Comparison of ENCODE assay signal across 1 cellular context in the genomic region with DNA sequence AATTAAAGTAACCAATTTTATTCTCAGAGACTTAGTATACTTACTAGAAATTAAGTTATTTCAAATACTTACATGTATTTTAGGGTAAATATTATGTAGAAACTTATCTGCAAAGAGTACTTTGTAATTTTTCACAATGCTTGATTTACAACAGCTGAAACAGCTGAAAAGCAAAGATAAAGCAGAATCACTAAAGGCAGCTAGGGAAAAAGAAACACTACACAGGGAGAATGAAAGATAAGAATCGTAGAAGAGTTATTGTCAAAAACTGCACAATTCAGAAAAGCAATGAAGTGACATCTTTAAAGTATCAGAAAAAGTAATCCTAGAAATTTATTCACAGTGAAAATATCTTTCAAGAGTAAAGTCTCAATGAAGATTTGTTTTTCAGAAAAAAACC.
TF ChIP-seq lines count a peak whose summit lies in the region.

No MANE protein-coding gene starts in this region.

TF ChIP-seq in K562, 482 proteins besides CTCF, POLR2A, EP300 and RAD21 (continued from another document and continues in another):
- TF ChIP-seq, protein P1, sequence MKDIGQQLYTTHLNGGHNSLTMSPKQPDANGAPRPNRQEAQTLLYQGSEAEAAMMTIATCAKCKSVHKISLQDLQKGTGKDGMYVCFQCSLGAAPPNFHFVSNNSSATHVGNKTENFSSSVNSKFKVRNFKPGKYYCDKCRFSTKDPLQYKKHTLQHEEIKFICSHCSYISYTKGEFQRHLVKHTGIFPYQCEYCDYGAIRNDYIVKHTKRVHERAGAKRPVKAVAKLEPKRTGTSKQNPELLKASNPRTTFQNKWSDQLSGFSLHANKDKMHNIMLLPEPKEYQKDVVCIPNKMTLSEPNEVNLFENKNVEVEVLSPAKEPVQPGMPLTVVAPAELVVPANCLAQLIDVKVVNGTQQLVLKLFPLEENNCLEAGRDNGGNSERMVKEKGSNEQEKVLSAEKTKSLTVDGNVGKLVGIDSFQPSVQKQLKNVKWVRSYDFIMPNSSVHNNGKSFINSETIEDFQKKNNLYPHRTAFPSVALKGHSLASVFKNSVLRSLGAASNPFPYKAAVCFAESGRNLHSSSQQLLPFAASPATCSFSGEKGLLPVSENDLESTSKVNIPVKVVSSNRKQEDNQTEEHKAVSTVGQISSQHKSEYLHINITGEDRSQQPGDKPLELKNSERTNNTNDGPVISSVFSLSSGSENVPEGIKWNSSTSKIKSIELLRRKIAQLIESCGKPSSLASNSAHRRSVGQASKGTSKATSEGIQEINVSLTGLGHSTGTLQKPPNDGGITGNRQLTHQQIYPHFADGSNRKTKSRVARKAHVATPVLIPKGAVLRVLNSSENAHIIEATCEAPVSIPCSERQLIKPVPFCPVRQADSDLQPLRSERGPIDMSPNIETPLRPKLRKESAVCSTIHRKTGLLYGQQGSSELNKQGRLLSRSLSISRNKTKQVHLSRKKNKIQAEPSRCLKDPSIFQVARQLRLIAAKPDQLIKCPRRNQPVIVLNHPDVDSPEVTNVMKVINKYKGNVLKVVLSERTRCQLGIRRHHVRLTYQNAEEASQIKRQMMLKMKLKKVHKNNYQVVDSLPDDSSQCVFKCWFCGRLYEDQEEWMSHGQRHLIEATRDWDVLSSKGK (CRISPR knock-in tag; IDR thresholded peaks at IDR 0.05) = no peak
- TF ChIP-seq, protein P2, sequence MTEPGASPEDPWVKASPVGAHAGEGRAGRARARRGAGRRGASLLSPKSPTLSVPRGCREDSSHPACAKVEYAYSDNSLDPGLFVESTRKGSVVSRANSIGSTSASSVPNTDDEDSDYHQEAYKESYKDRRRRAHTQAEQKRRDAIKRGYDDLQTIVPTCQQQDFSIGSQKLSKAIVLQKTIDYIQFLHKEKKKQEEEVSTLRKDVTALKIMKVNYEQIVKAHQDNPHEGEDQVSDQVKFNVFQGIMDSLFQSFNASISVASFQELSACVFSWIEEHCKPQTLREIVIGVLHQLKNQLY (CRISPR knock-in tag; conservative IDR thresholded peaks at IDR 0.05) = no peak
- no peak for TF ChIP-seq BRF1 (IDR thresholded peaks at IDR 0.05; ENCODE audit: borderline replicate concordance, extremely low read depth, insufficient read length)
- TF ChIP-seq HNRNPUL1 (IDR thresholded peaks at IDR 0.05; ENCODE audit: low read length) = no peak
- no peak; the same call in 1 of the 2 replicates for TF ChIP-seq MYBL2 (IDR thresholded peaks at IDR 0.05; ENCODE audit: low read depth)
- TF ChIP-seq MYBL2 (CRISPR knock-in tag; IDR thresholded peaks at IDR 0.05; ENCODE audit: borderline replicate concordance) = no peak
- no peak for TF ChIP-seq MTF1 (CRISPR knock-in tag; IDR thresholded peaks at IDR 0.05; ENCODE audit: borderline replicate concordance)
- no peak for TF ChIP-seq L3MBTL2 (IDR thresholded peaks at IDR 0.05)
- TF ChIP-seq ZNF354B (CRISPR knock-in tag; IDR thresholded peaks at IDR 0.05) = no peak
- no peak for TF ChIP-seq EZH2 (IDR thresholded peaks at IDR 0.05; ENCODE audit: borderline replicate concordance, low read depth, low read length)
- no peak for TF ChIP-seq RFX7 (CRISPR knock-in tag; IDR thresholded peaks at IDR 0.05)
- TF ChIP-seq, protein P3, sequence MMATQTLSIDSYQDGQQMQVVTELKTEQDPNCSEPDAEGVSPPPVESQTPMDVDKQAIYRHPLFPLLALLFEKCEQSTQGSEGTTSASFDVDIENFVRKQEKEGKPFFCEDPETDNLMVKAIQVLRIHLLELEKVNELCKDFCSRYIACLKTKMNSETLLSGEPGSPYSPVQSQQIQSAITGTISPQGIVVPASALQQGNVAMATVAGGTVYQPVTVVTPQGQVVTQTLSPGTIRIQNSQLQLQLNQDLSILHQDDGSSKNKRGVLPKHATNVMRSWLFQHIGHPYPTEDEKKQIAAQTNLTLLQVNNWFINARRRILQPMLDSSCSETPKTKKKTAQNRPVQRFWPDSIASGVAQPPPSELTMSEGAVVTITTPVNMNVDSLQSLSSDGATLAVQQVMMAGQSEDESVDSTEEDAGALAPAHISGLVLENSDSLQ (IDR thresholded peaks at IDR 0.05) = peak; percentile 83
- no peak for TF ChIP-seq PHF21A (IDR thresholded peaks at IDR 0.05; ENCODE audit: borderline replicate concordance, low read depth)
- TF ChIP-seq ZNF408 (CRISPR knock-in tag; IDR thresholded peaks at IDR 0.05; ENCODE audit: low read depth) = no peak
- no peak for TF ChIP-seq MCM2 (IDR thresholded peaks at IDR 0.05; ENCODE audit: low read depth)
- TF ChIP-seq MTA3 (IDR thresholded peaks at IDR 0.05; ENCODE audit: borderline replicate concordance) = no peak
- no peak for TF ChIP-seq SMAD1 (IDR thresholded peaks at IDR 0.05; ENCODE audit: low read depth, low read length, partially characterized antibody)
- peak; percentile 37; the same call in 1 of the 2 replicates for TF ChIP-seq PHTF2 (CRISPR knock-in tag; IDR thresholded peaks at IDR 0.05)
- no peak for TF ChIP-seq DIDO1 (tag; IDR thresholded peaks at IDR 0.05; ENCODE audit: low read depth)
- TF ChIP-seq, protein P4, sequence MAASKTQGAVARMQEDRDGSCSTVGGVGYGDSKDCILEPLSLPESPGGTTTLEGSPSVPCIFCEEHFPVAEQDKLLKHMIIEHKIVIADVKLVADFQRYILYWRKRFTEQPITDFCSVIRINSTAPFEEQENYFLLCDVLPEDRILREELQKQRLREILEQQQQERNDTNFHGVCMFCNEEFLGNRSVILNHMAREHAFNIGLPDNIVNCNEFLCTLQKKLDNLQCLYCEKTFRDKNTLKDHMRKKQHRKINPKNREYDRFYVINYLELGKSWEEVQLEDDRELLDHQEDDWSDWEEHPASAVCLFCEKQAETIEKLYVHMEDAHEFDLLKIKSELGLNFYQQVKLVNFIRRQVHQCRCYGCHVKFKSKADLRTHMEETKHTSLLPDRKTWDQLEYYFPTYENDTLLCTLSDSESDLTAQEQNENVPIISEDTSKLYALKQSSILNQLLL (CRISPR knock-in tag; IDR thresholded peaks at IDR 0.05; ENCODE audit: borderline replicate concordance) = no peak
- TF ChIP-seq C11orf30 (IDR thresholded peaks at IDR 0.05; ENCODE audit: low read depth) = no peak
- peak; percentile 83 for TF ChIP-seq KHSRP (IDR thresholded peaks at IDR 0.05)
- TF ChIP-seq SNIP1 (IDR thresholded peaks at IDR 0.05; ENCODE audit: low read depth) = no peak
- TF ChIP-seq FOXA1 (IDR thresholded peaks at IDR 0.05; ENCODE audit: borderline replicate concordance) = no peak
- TF ChIP-seq, protein P5, sequence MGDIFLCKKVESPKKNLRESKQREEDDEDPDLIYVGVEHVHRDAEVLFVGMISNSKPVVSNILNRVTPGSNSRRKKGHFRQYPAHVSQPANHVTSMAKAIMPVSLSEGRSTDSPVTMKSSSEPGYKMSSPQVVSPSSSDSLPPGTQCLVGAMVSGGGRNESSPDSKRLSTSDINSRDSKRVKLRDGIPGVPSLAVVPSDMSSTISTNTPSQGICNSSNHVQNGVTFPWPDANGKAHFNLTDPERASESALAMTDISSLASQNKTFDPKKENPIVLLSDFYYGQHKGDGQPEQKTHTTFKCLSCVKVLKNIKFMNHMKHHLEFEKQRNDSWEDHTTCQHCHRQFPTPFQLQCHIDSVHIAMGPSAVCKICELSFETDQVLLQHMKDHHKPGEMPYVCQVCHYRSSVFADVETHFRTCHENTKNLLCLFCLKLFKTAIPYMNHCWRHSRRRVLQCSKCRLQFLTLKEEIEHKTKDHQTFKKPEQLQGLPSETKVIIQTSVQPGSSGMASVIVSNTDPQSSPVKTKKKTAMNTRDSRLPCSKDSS (IDR thresholded peaks at IDR 0.05; ENCODE audit: low read depth, partially characterized antibody) = no peak
- TF ChIP-seq POLR3A (IDR thresholded peaks at IDR 0.05; ENCODE audit: borderline replicate concordance, extremely low read depth, insufficient read depth, insufficient read length) = no peak
- TF ChIP-seq TRIM28 (IDR thresholded peaks at IDR 0.05) = no peak
- no peak for TF ChIP-seq ZNF586 (CRISPR knock-in tag; conservative IDR thresholded peaks at IDR 0.05)
- TF ChIP-seq, protein P6, sequence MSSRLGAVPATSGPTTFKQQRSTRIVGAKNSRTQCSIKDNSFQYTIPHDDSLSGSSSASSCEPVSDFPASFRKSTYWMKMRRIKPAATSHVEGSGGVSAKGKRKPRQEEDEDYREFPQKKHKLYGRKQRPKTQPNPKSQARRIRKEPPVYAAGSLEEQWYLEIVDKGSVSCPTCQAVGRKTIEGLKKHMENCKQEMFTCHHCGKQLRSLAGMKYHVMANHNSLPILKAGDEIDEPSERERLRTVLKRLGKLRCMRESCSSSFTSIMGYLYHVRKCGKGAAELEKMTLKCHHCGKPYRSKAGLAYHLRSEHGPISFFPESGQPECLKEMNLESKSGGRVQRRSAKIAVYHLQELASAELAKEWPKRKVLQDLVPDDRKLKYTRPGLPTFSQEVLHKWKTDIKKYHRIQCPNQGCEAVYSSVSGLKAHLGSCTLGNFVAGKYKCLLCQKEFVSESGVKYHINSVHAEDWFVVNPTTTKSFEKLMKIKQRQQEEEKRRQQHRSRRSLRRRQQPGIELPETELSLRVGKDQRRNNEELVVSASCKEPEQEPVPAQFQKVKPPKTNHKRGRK (tag; IDR thresholded peaks at IDR 0.05) = no peak
- TF ChIP-seq BHLHE40 (IDR thresholded peaks at IDR 0.05; ENCODE audit: low read length) = no peak
- no peak for TF ChIP-seq SMARCA5 (IDR thresholded peaks at IDR 0.05)
- no peak; the same call in 1 of the 2 replicates for TF ChIP-seq ZNF24 (IDR thresholded peaks at IDR 0.05)
- no peak for TF ChIP-seq RFX1 (IDR thresholded peaks at IDR 0.05)
- no peak for TF ChIP-seq ZNF431 (CRISPR knock-in tag; IDR thresholded peaks at IDR 0.05)
- TF ChIP-seq FOXJ3 (CRISPR knock-in tag; IDR thresholded peaks at IDR 0.05) = no peak
- no peak for TF ChIP-seq ZNF232 (CRISPR knock-in tag; IDR thresholded peaks at IDR 0.05)
- TF ChIP-seq ETV6 (IDR thresholded peaks at IDR 0.05; ENCODE audit: borderline replicate concordance in 1 of 2, low read depth in 2 of 2, low read length in 1 of 2) = no peak
- TF ChIP-seq ETV6 (CRISPR knock-in tag; IDR thresholded peaks at IDR 0.05; ENCODE audit: borderline replicate concordance) = no peak
- no peak for TF ChIP-seq HSF4 (CRISPR knock-in tag; IDR thresholded peaks at IDR 0.05; ENCODE audit: borderline replicate concordance)
- TF ChIP-seq KAT8 (IDR thresholded peaks at IDR 0.05; ENCODE audit: low read depth) = no peak
- no peak for TF ChIP-seq ETS2 (tag; IDR thresholded peaks at IDR 0.05; ENCODE audit: borderline replicate concordance, poor library complexity, severe bottlenecking)
- peak; percentile 99 for TF ChIP-seq DPF2 (IDR thresholded peaks at IDR 0.05)
- no peak for TF ChIP-seq NFYB (IDR thresholded peaks at IDR 0.05; ENCODE audit: extremely low read depth, insufficient read length)
- TF ChIP-seq CAMTA2 (CRISPR knock-in tag; conservative IDR thresholded peaks at IDR 0.05) = no peak
- TF ChIP-seq CTBP1 (IDR thresholded peaks at IDR 0.05; ENCODE audit: borderline replicate concordance) = no peak
- no peak for TF ChIP-seq ZNF551 (CRISPR knock-in tag; IDR thresholded peaks at IDR 0.05)
- TF ChIP-seq HMG20B (CRISPR knock-in tag; IDR thresholded peaks at IDR 0.05) = no peak
- TF ChIP-seq, protein P7, sequence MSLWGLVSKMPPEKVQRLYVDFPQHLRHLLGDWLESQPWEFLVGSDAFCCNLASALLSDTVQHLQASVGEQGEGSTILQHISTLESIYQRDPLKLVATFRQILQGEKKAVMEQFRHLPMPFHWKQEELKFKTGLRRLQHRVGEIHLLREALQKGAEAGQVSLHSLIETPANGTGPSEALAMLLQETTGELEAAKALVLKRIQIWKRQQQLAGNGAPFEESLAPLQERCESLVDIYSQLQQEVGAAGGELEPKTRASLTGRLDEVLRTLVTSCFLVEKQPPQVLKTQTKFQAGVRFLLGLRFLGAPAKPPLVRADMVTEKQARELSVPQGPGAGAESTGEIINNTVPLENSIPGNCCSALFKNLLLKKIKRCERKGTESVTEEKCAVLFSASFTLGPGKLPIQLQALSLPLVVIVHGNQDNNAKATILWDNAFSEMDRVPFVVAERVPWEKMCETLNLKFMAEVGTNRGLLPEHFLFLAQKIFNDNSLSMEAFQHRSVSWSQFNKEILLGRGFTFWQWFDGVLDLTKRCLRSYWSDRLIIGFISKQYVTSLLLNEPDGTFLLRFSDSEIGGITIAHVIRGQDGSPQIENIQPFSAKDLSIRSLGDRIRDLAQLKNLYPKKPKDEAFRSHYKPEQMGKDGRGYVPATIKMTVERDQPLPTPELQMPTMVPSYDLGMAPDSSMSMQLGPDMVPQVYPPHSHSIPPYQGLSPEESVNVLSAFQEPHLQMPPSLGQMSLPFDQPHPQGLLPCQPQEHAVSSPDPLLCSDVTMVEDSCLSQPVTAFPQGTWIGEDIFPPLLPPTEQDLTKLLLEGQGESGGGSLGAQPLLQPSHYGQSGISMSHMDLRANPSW (CRISPR knock-in tag; IDR thresholded peaks at IDR 0.05) = no peak
- no peak for TF ChIP-seq HCFC1 (IDR thresholded peaks at IDR 0.05; ENCODE audit: low read depth, low read length)
- no peak for TF ChIP-seq ZNF76 (CRISPR knock-in tag; IDR thresholded peaks at IDR 0.05; ENCODE audit: borderline replicate concordance)
- TF ChIP-seq, protein P8, sequence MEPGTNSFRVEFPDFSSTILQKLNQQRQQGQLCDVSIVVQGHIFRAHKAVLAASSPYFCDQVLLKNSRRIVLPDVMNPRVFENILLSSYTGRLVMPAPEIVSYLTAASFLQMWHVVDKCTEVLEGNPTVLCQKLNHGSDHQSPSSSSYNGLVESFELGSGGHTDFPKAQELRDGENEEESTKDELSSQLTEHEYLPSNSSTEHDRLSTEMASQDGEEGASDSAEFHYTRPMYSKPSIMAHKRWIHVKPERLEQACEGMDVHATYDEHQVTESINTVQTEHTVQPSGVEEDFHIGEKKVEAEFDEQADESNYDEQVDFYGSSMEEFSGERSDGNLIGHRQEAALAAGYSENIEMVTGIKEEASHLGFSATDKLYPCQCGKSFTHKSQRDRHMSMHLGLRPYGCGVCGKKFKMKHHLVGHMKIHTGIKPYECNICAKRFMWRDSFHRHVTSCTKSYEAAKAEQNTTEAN (CRISPR knock-in tag; IDR thresholded peaks at IDR 0.05) = no peak
- no peak for TF ChIP-seq PURB (CRISPR knock-in tag; IDR thresholded peaks at IDR 0.05; ENCODE audit: low read depth)
- TF ChIP-seq FOXA3 (CRISPR knock-in tag; conservative IDR thresholded peaks at IDR 0.05 in 1 of 2, IDR thresholded peaks at IDR 0.05 in 1 of 2) = peak in 1 of 2 experiments; percentile 73; a peak in 2 of 4 replicates
